Comparison of ENCODE assay signal across 10 cellular contexts in the genomic region with DNA sequence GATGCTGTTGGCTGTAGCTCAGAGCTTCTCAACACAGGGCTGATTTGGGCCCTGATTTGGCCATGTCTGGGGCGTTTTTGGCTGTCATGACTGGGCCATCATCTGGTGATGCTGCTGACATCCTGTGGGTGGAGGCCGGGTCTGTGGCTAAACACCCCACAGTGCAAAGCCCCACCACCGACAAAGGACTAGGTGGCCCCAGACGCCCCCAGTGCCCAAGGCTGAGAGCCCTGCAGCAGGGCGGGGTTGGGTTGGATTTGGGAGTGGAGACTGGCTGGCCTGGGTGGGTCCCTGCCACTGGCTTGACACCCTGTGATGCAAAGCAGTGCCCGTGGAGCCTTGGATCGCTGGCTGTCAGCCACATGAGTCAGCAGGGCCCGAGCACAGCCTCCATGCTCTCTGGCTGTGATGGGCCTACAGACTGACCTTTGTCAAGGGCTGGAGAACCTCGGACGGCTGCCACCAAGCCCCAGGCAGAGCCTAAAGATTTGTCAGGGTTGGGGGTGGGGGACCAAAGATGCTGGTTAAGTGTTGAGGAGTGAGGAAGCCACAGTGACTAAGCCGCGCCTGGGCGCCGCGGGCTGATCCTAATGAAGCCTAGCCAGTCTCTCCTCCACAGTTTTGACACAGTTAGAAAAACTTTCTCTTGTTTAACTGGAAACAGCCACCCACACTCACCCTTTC. TPM values are rescaled to one million over a fixed set of nuclear protein-coding genes. Genes with fewer than 3 reads are reported as not detected.
DNase-seq lines count a peak whose midpoint lies in the region; ATAC-seq and TF ChIP-seq lines count a peak whose summit lies in the region.
"Had no signal": no experiment of that assay in that cellular context is flagged by ENCODE, and none has a peak within 500 bp of the region (broad histone marks: within the 10 kb centered on the region; RNA-seq: fewer than 3 reads in every experiment).

No MANE protein-coding gene starts in this region.

- H3K27me3 Mint-ChIP-seq in T-cell: peaks cover 10 to 22% of the 10 kb centered on the region in 2 donors

- ATAC-seq in right lobe of liver (peak; percentile 18 to 82 (median 44)), thoracic aorta (ENCODE audit: insufficient number of reproducible peaks, low FRiP score, low read depth) (peak; percentile 74), T-cell (replicated peaks in 1 of 4) (no peak), HG03175 (IDR thresholded peaks at IDR 0.05; ENCODE audit: unreplicated experiment) (no peak), GM21576 (IDR thresholded peaks at IDR 0.05; ENCODE audit: unreplicated experiment) (no peak)

- H3K9me3 ChIP-seq in right lobe of liver (no peaks in the 10 kb centered on the region), thoracic aorta (no peaks in the 10 kb centered on the region)

- H3K27ac ChIP-seq in right lobe of liver (no peak overlapping the region), thoracic aorta (peak overlapping the region; percentile 71 to 79)

- no peaks in the 10 kb centered on the region for H3K27me3 ChIP-seq in right lobe of liver
- H3K27me3 ChIP-seq in thoracic aorta (replicated peaks; ENCODE audit: insufficient read depth): no peaks in the 10 kb centered on the region

- H3K4me3 Mint-ChIP-seq in T-cell: no peak overlapping the region

- no peaks in the 10 kb centered on the region for H3K4me1 Mint-ChIP-seq in T-cell

- H3K36me3 Mint-ChIP-seq in T-cell: no peaks in the 10 kb centered on the region

- H3K36me3 ChIP-seq in right lobe of liver (no peaks in the 10 kb centered on the region), thoracic aorta (no peaks in the 10 kb centered on the region)

- intact Hi-C loops in right lobe of liver (cut with DNase I): no loop called here

- CTCF ChIA-PET in T-cell (lab: Charles Lee): no interaction called here

- H3K27ac Mint-ChIP-seq in T-cell: no peak overlapping the region

- POLR2A ChIA-PET in T-cell (lab: Charles Lee): no interaction called here

- no peaks in the 10 kb centered on the region for H3K9me3 Mint-ChIP-seq in T-cell

- no peak for TF ChIP-seq POLR2A in right lobe of liver (IDR thresholded peaks at IDR 0.05)

- H3K4me3 ChIP-seq in choroid plexus epithelial cell (ENCODE audit: low read depth, low read length): no peak overlapping the region
- H3K4me3 ChIP-seq in right lobe of liver: no peak overlapping the region
- H3K4me3 ChIP-seq in thoracic aorta: no peak overlapping the region

- no peak for TF ChIP-seq CTCF in choroid plexus epithelial cell (conservative IDR thresholded peaks at IDR 0.05; ENCODE audit: low read depth, low read length)
- no peak for TF ChIP-seq CTCF in right lobe of liver (IDR thresholded peaks at IDR 0.05)
- TF ChIP-seq CTCF in thoracic aorta (IDR thresholded peaks at IDR 0.05): no peak

- DNase-seq in HS-5 (ENCODE audit: low read depth) (peak; percentile 69), choroid plexus epithelial cell (ENCODE audit: low read depth) (peak; percentile 61), right lobe of liver (peak in 1 of 3 donors; percentile 66), thoracic aorta (ENCODE audit: low spot score) (peak; percentile 62), T-cell (no peak), activated T-cell treated with anti-CD3 and anti-CD28 coated beads for 4 hours (no peak)
- DNase-seq: activated CD4-positive, alpha-beta T cell treated with anti-CD3 and anti-CD28 coated beads for 4 hours; stimulated activated CD4-positive, alpha-beta T cell treated with anti-CD3 and anti-CD28 coated beads, Interleukin-4, amount 100 ng/mL, for 4 hours had no signal

- H3K4me1 ChIP-seq in right lobe of liver (no peaks in the 10 kb centered on the region), thoracic aorta (ENCODE audit: control insufficient read depth in 1 of 2, low read depth in 2 of 2) (peaks cover 0 to 14% of the 10 kb centered on the region in 2 donors)

- WGBS in right lobe of liver (ENCODE audit: insufficient coverage, low coverage, low lambda C conversion rate, missing lambda C conversion rate): 51% methylated on average over 3 of the region's 15 CpGs

RNA-seq across cellular contexts. Expression of gene CYTL1, which starts 28.3 kb away (rescaled TPM):
- under 1 TPM in 1 of 6 experiments, not detected in 5; 0.20 TPM for total RNA-seq in right lobe of liver
- total RNA-seq in thoracic aorta: 100 to 1,000 TPM in 1 of 2 donors, 10 to 100 TPM in 1; 52.3 to 126 TPM
- 1 to 10 TPM in 1 of 5 donors, under 1 TPM in 2, not detected in 2; 0.38 to 1.6 (median 0.59) TPM for total RNA-seq in T-cell

Comparison
In these comparisons a context has a peak if more than half of its experiments do, and no peak if none do; other contexts are left out.
1. DNase-seq: peak in HS-5 (single experiment), choroid plexus epithelial cell (single experiment) and thoracic aorta (single experiment); none in T-cell (0 of 34) and activated T-cell treated with anti-CD3 and anti-CD28 coated beads for 4 hours (single experiment).
2. ATAC-seq: peak in right lobe of liver (4 of 4) and thoracic aorta (single experiment); none in T-cell (0 of 4), HG03175 (single experiment) and GM21576 (single experiment).
3. H3K27ac ChIP-seq: peak in thoracic aorta (2 of 2); none in right lobe of liver (0 of 3).
4. RNA of gene CYTL1, which starts 28.3 kb away (total RNA-seq): 52.3 to 126 TPM in thoracic aorta; 0.38 to 1.6 TPM in T-cell and 0.20 TPM in right lobe of liver; every median in the first group is over 10 times any median in the second.